28 cellular contexts compared by ENCODE assay signal in the genomic region with DNA sequence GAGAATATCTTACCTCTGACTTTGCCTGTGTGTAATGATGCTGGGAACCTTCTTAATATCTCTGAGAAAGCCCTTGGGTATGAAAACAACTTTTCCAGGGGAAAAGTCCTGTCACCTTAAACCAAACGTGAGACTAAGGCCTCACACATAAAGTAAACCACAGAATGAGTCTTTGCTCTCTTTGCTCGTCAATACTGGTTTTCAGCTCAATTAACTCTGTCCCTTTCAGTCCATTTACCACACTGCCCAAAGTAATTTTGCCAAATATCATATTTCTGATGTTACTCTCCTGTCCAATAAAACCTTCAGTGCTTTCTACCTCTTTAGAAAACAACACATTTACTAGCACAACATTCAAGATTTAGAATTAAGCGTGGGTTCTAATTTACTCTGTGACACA.
"Had no signal": no experiment of that assay in that cellular context is flagged by ENCODE, and none has a peak within 500 bp of the region (broad histone marks: within the 10 kb centered on the region; RNA-seq: fewer than 3 reads in every experiment).

No MANE protein-coding gene starts in this region.

- H3K27ac Mint-ChIP-seq: activated B cell treated with CpG ODN at 0.5 μM for 24 hours; activated CD4-positive, alpha-beta T cell treated with anti-CD3 and anti-CD28 coated beads for 36 hours; activated naive CD8-positive, alpha-beta T cell; activated T-helper 2 cell treated with anti-CD3 and anti-CD28 coated beads, Interferon-gamma antibody, Interleukin-2, Interleukin-4, amounts not matched to agents 10 μg/mL and 5 μg/mL and 100 μg/mL, durations not matched to agents 14 hours and 24 hours and 36 hours; naive B cell; progenitor cell of endocrine pancreas; T-helper 1 cell treated with Interleukin-12 subunit alpha and Interleukin-12 subunit beta and Interleukin-4 antibody, amounts not matched to agents 30 μg/mL and 1 μg/mL, for 36 hours had no signal

- H3K4me3 Mint-ChIP-seq: activated B cell treated with CpG ODN at 0.5 μM for 24 hours; activated CD4-positive, alpha-beta T cell treated with anti-CD3 and anti-CD28 coated beads for 36 hours; activated naive CD8-positive, alpha-beta T cell; activated T-cell treated with anti-CD3 and anti-CD28 coated beads, Interleukin-2, amount 50 U/mL, for 4 hours; naive B cell; neural crest cell; T-helper 1 cell treated with Interleukin-12 subunit alpha and Interleukin-12 subunit beta and Interleukin-4 antibody, amounts not matched to agents 30 μg/mL and 1 μg/mL, for 36 hours had no signal

- H3K9me3 Mint-ChIP-seq: activated T-cell treated with anti-CD3 and anti-CD28 coated beads, Interleukin-2, amount 50 U/mL, for 4 hours had no signal

- DNase-seq: activated B cell treated with CpG ODN at 0.5 μM for 24 hours; activated CD4-positive, alpha-beta T cell treated with anti-CD3 and anti-CD28 coated beads for 36 hours; activated CD4-positive, alpha-beta T cell treated with anti-CD3 and anti-CD28 coated beads, Interleukin-2, amount 50 U/mL, for 4 hours; activated CD8-positive, alpha-beta memory T cell treated with anti-CD3 and anti-CD28 coated beads for 24 hours; activated CD8-positive, alpha-beta memory T cell treated with anti-CD3 and anti-CD28 coated beads, Interleukin-2, amount 50 U/mL, for 48 hours; activated naive CD4-positive, alpha-beta T cell; activated T-cell treated with anti-CD3 and anti-CD28 coated beads, Interleukin-2, amount 50 U/mL, for 4 hours; amniotic stem cell; central memory CD4-positive, alpha-beta T cell; effector memory CD4-positive, alpha-beta T cell; esophagus squamous epithelium; heart right ventricle; left colon; naive B cell; spleen; stimulated activated CD4-positive, alpha-beta T cell treated with anti-CD3 and anti-CD28 coated beads, Interleukin-4, amount 100 ng/mL, for 24 hours; stimulated activated naive CD4-positive, alpha-beta T cell treated with Interleukin-2 at 50 U/mL for 16 hours; T1000; upper lobe of left lung had no signal

- H3K9me3 ChIP-seq: thoracic aorta had no signal

- H3K36me3 Mint-ChIP-seq: activated naive CD8-positive, alpha-beta T cell; naive B cell had no signal

- H3K4me1 Mint-ChIP-seq: activated B cell treated with CpG ODN at 0.5 μM for 24 hours; activated CD4-positive, alpha-beta T cell treated with anti-CD3 and anti-CD28 coated beads for 36 hours; naive B cell had no signal

- H3K36me3 ChIP-seq: esophagus squamous epithelium, gastroesophageal sphincter, heart right ventricle, right atrium auricular region, spleen, thoracic aorta, upper lobe of left lung had no signal

- FAIRE-seq: keratinocyte had no signal

- H3K4me3 ChIP-seq: esophagus squamous epithelium, gastroesophageal sphincter, heart right ventricle, right atrium auricular region, spleen, thoracic aorta, upper lobe of left lung had no signal

- H3K27ac ChIP-seq: esophagus squamous epithelium, gastroesophageal sphincter, heart right ventricle, right atrium auricular region, spleen, thoracic aorta, upper lobe of left lung had no signal

- H3K27me3 ChIP-seq: esophagus squamous epithelium, gastroesophageal sphincter, heart right ventricle, right atrium auricular region, spleen, upper lobe of left lung had no signal

- H3K27me3 Mint-ChIP-seq: activated B cell treated with CpG ODN at 0.5 μM for 24 hours; activated CD4-positive, alpha-beta T cell treated with anti-CD3 and anti-CD28 coated beads for 36 hours; activated naive CD8-positive, alpha-beta T cell; naive B cell; progenitor cell of endocrine pancreas had no signal

- H3K4me1 ChIP-seq: esophagus squamous epithelium, gastroesophageal sphincter, heart right ventricle, right atrium auricular region, spleen, upper lobe of left lung had no signal
